ENCODE assay signal across 8 cellular contexts in genomic region chr1:234604726-234605492, GRCh38. TPM values are rescaled to one million over a fixed set of nuclear protein-coding genes. Genes with fewer than 3 reads are reported as not detected.
DNase-seq lines count a peak whose midpoint lies in the region; ATAC-seq and TF ChIP-seq lines count a peak whose summit lies in the region.

No MANE protein-coding gene starts in this region.

- H3K23me2 ChIP-seq in H9 (ENCODE audit: insufficient read length, low read depth, low read length, poor library complexity, severe bottlenecking) = peaks cover 13% of the 10 kb centered on the region

- POLR2A ChIA-PET in AG04449 (lab: Yijun Ruan, JAX) = interaction anchor here (0.9 to 2.2 kb wide), 4 partner anchors 106 to 393 kb away, joined by 3 to 13 read pairs (median 6); no protein-coding TSS in a partner anchor
- POLR2A ChIA-PET in GM10248 (lab: Yijun Ruan, JAX) = interaction anchor here (0.9 to 1.1 kb wide), 2 partner anchors 351 to 407 kb away, joined by 3 to 4 read pairs; no protein-coding TSS in a partner anchor

- no peak for TF ChIP-seq CTCF in AG04449 (IDR thresholded peaks at IDR 0.05; ENCODE audit: insufficient read depth, low read length, missing control alignments)
- no peak for TF ChIP-seq CTCF in H9 (conservative IDR thresholded peaks at IDR 0.05)
- TF ChIP-seq CTCF in WI38 (IDR thresholded peaks at IDR 0.05; ENCODE audit: low read depth, low read length) = no peak
- no peak for TF ChIP-seq CTCF in gastroesophageal sphincter (IDR thresholded peaks at IDR 0.05)
- no peak for TF ChIP-seq CTCF in GM10248 (IDR thresholded peaks at IDR 0.05; ENCODE audit: control extremely low read depth, extremely low read depth, low read depth, missing control alignments)

- no peaks in the 10 kb centered on the region for H3K9me3 Mint-ChIP-seq in H9

- no peaks in the 10 kb centered on the region for H3K27me3 ChIP-seq in H9 (ENCODE audit: insufficient read depth, low read length)
- H3K27me3 ChIP-seq in gastroesophageal sphincter = no peaks in the 10 kb centered on the region
- H3K27me3 ChIP-seq in rectal smooth muscle tissue (ENCODE audit: control insufficient read depth, insufficient read depth, low read length) = no peaks in the 10 kb centered on the region

- TF ChIP-seq POLR2A in gastroesophageal sphincter (IDR thresholded peaks at IDR 0.05) = peak in 1 of 2 donors; percentile 8

- H3K18ac ChIP-seq in H9 (ENCODE audit: insufficient read length, low read depth, low read length) = no peak overlapping the region

- H4K91ac ChIP-seq in H9 (ENCODE audit: insufficient read length, low read depth, low read length) = no peak overlapping the region

- CTCF ChIA-PET in AG04449 (lab: Yijun Ruan, JAX) (interaction anchor here (1.3 to 2.8 kb wide), 7 partner anchors 14 to 488 kb away, joined by 3 to 39 read pairs (median 7); no protein-coding TSS in a partner anchor), GM10248 (lab: Yijun Ruan, JAX) (interaction anchor here (0.7 to 2.4 kb wide), 7 partner anchors 8 to 486 kb away, joined by 3 to 10 read pairs (median 3); no protein-coding TSS in a partner anchor)

- H3K9me3 ChIP-seq in H9 (ENCODE audit: control insufficient read depth, low read depth, low read length) (no peaks in the 10 kb centered on the region), gastroesophageal sphincter (no peaks in the 10 kb centered on the region)

- H3K4me1 ChIP-seq in H9 (ENCODE audit: insufficient read depth, low read length) = peaks cover 6% of the 10 kb centered on the region
- H3K4me1 ChIP-seq in gastroesophageal sphincter = peaks cover 19 to 54% (median 29%) of the 10 kb centered on the region in 3 donors
- peaks cover 24% of the 10 kb centered on the region for H3K4me1 ChIP-seq in rectal smooth muscle tissue (ENCODE audit: control insufficient read depth, insufficient read depth, low read length)

- H3K14ac ChIP-seq in H9 (ENCODE audit: insufficient read depth, low read length) = no peak overlapping the region

- peak overlapping the region; percentile 91 to 92 for H3K4me3 Mint-ChIP-seq in H9

- no peak overlapping the region for H3K4ac ChIP-seq in H9 (ENCODE audit: low read depth, low read length)

- no peak overlapping the region for H2BK20ac ChIP-seq in H9 (ENCODE audit: low read depth, low read length, poor library complexity, severe bottlenecking)

- ATAC-seq in gastroesophageal sphincter = no peak
- ATAC-seq in GM21526 (IDR thresholded peaks at IDR 0.05; ENCODE audit: low FRiP score, unreplicated experiment) = no peak

- no peaks in the 10 kb centered on the region for H3K79me1 ChIP-seq in H9 (ENCODE audit: insufficient read depth, low read depth, low read length, poor library complexity, severe bottlenecking)

- H2BK15ac ChIP-seq in H9 (ENCODE audit: low read depth, low read length) = no peak overlapping the region

- H3K23ac ChIP-seq in H9 (ENCODE audit: insufficient read length, low read depth, low read length) = no peak overlapping the region

- H2BK120ac ChIP-seq in H9 (ENCODE audit: low read depth, low read length, poor library complexity, severe bottlenecking) = no peak overlapping the region

- no peak for TF ChIP-seq EP300 in gastroesophageal sphincter (IDR thresholded peaks at IDR 0.05)

- H4K8ac ChIP-seq in H9 (replicated peaks; ENCODE audit: insufficient read length, low read depth, low read length) = no peak overlapping the region

- no peak overlapping the region for H4K5ac ChIP-seq in H9 (ENCODE audit: insufficient read length, low read depth, low read length)

- no peak overlapping the region for H3K9ac ChIP-seq in H9 (ENCODE audit: extremely low read depth, insufficient read length, low read length)
- H3K9ac ChIP-seq in rectal smooth muscle tissue (ENCODE audit: low read length) = peak overlapping the region; percentile 12

- no peak overlapping the region for H2AFZ ChIP-seq in H9 (ENCODE audit: low read length)

- no peak for DNase-seq in AG04449 (ENCODE audit: low read depth, low spot score)
- no peak for DNase-seq in H9
- no peak for DNase-seq in stimulated activated CD4-positive, alpha-beta T cell treated with anti-CD3 and anti-CD28 coated beads, Interleukin-12 subunit alpha, Interleukin-12 subunit beta, amount 100 ng/mL, for 4 hours
- no peak for DNase-seq in GM10248 (ENCODE audit: extremely low spot score)

- H2AK5ac ChIP-seq in H9 (ENCODE audit: insufficient read length, low read length) = no peak overlapping the region

- H3K36me3 ChIP-seq in gastroesophageal sphincter = peaks cover 0 to 14% of the 10 kb centered on the region in 2 donors
- peaks cover 16% of the 10 kb centered on the region for H3K36me3 ChIP-seq in rectal smooth muscle tissue (ENCODE audit: control insufficient read depth, insufficient read depth, low read length)

- H3T11ph ChIP-seq in H9 (ENCODE audit: low read length) = no peak overlapping the region

- WGBS in H9 (ENCODE audit: extremely low coverage, insufficient read length, low lambda C conversion rate) = no CpG with 5 or more reads among the region's 8 CpGs
- WGBS in gastroesophageal sphincter (ENCODE audit: low coverage in 1 of 2), 2 donors = 0% methylated on average over 8 of the region's 8 CpGs

- H3K79me2 ChIP-seq in H9 (ENCODE audit: insufficient read depth, low read length) = peaks cover 32% of the 10 kb centered on the region; the same call in 1 of the 2 replicates

- H3K4me1 Mint-ChIP-seq in H9 = peaks cover 60 to 65% of the 10 kb centered on the region in 2 experiments

- peak overlapping the region; percentile 40 for H3K4me2 ChIP-seq in H9 (ENCODE audit: insufficient read depth, insufficient read length, low read length)

- H3K56ac ChIP-seq in H9 (ENCODE audit: insufficient read length, low read depth, low read length) = no peak overlapping the region

- peak overlapping the region; percentile 76 for H3K4me3 ChIP-seq in AG04449 (ENCODE audit: low read depth, low read length)
- peak overlapping the region; percentile 69 for H3K4me3 ChIP-seq in WI38 (ENCODE audit: low read depth, low read length)
- H3K4me3 ChIP-seq in gastroesophageal sphincter = peak overlapping the region; percentile 82
- H3K4me3 ChIP-seq in rectal smooth muscle tissue (ENCODE audit: low read length) = peak overlapping the region; percentile 98

- no peak overlapping the region for H2BK5ac ChIP-seq in H9 (ENCODE audit: insufficient read length, low read length)

- no peak overlapping the region for H2BK12ac ChIP-seq in H9 (ENCODE audit: insufficient read length, low read depth, low read length)

- H3K27me3 Mint-ChIP-seq in H9 (ENCODE audit: low read depth) = no peaks in the 10 kb centered on the region

- H3K36me3 Mint-ChIP-seq in H9 (ENCODE audit: insufficient read depth in 1 of 3, low read depth in 3 of 3) = peaks cover 24 to 49% (median 26%) of the 10 kb centered on the region in 3 experiments

- H3K27ac ChIP-seq in H9 (ENCODE audit: insufficient read length, low read depth, low read length) (no peak overlapping the region), gastroesophageal sphincter (peak overlapping the region; percentile 95 to 100 (median 98)), rectal smooth muscle tissue (ENCODE audit: low read depth, low read length) (peak overlapping the region; percentile 99)

- no peaks in the 10 kb centered on the region for H4K20me1 ChIP-seq in H9 (ENCODE audit: control insufficient read depth, insufficient read depth, insufficient read length)

- H3K27ac Mint-ChIP-seq in H9 = peak overlapping the region in 1 of 3 experiments; percentile 24; a peak in 1 of 7 replicates

RNA-seq across cellular contexts. Expression of gene IRF2BP2, which starts 5.1 kb away (rescaled TPM):
- 80.2 and 80.3 TPM in 2 replicates for total RNA-seq in H9 (2021)
- total RNA-seq in gastroesophageal sphincter = 100 to 1,000 TPM in 3 of 4 donors, 10 to 100 TPM in 1; 70.1 to 107 (median 104) TPM
